ENCODE assay signal across 14 cellular contexts in genomic region chr20:16554766-16555543, GRCh38. TPM values are rescaled to one million over a fixed set of nuclear protein-coding genes. Genes with fewer than 3 reads are reported as not detected.
DNase-seq lines count a peak whose midpoint lies in the region; ATAC-seq, FAIRE-seq and TF ChIP-seq lines count a peak whose summit lies in the region.
"Had no signal": no experiment of that assay in that cellular context is flagged by ENCODE, and none has a peak within 500 bp of the region (broad histone marks: within the 10 kb centered on the region; RNA-seq: fewer than 3 reads in every experiment).

No MANE protein-coding gene starts in this region.

- DNase-seq in NCI-H2171 (lab: John Stamatoyannopoulos, UW) (peak; percentile 61), epithelial cell of esophagus (ENCODE audit: low read depth) (peak; percentile 11), sciatic nerve (ENCODE audit: low spot score) (no peak), H7 (no peak), NCI-H1092 treated with DMSO at 0.1 percent for 48 hours (lab: John Stamatoyannopoulos, UW) (no peak), H54 (ENCODE audit: insufficient read length, low spot score) (no peak)
- DNase-seq: DMS79 treated with DMSO at 0.1 percent for 48 hours, NCI-H2107, SJCRH30 had no signal

- H3K36me3 ChIP-seq in ACC112 (ENCODE audit: insufficient read depth, low read length), result no peaks in the 10 kb centered on the region
- H3K36me3 ChIP-seq in H7 (replicated peaks; ENCODE audit: control insufficient read depth, insufficient read depth, low read length), result no peaks in the 10 kb centered on the region
- H3K36me3 ChIP-seq: SJCRH30 had no signal

- ATAC-seq in sciatic nerve (peak; percentile 29), HG03342 (IDR thresholded peaks at IDR 0.05; ENCODE audit: unreplicated experiment) (no peak)

- H3K4me1 ChIP-seq in ACC112 (ENCODE audit: control insufficient read depth, insufficient read depth, low read length, unreplicated experiment), result peaks cover 21% of the 10 kb centered on the region
- H3K4me1 ChIP-seq: SJCRH30 had no signal

- no peak for FAIRE-seq in H54 (lab: Jason Lieb, UNC)
- FAIRE-seq: G401.6 had no signal

- H3K27me3 ChIP-seq in ACC112 (ENCODE audit: insufficient read depth, low read length) (no peaks in the 10 kb centered on the region), H7 (ENCODE audit: control insufficient read depth, insufficient read depth, low read length) (no peaks in the 10 kb centered on the region)
- H3K27me3 ChIP-seq: SJCRH30 had no signal

- H3K4me3 ChIP-seq in ACC112 (ENCODE audit: low read depth, low read length) (peak overlapping the region; percentile 53; the same call in 1 of the 2 replicates), epithelial cell of esophagus (ENCODE audit: low read length) (no peak overlapping the region), H7 (ENCODE audit: insufficient read depth, low read depth, low read length) (no peak overlapping the region)
- H3K4me3 ChIP-seq: A549, GM23248, SJCRH30 had no signal

- intact Hi-C loops in sciatic nerve (cut with DNase I), result no loop called here

- H3K79me2 ChIP-seq in ACC112 (ENCODE audit: control insufficient read depth, insufficient read depth, low read length, unreplicated experiment), result peaks cover 16% of the 10 kb centered on the region

- peak overlapping the region; percentile 93 for H3K27ac ChIP-seq in ACC112 (ENCODE audit: low read depth, low read length)
- H3K27ac ChIP-seq: A549, GM23248, SJCRH30 had no signal

- no peak overlapping the region for H2AFZ ChIP-seq in ACC112 (ENCODE audit: low read length, unreplicated experiment)
- H2AFZ ChIP-seq: GM23248 had no signal

- no peak for TF ChIP-seq POLR2A in H54 (IDR thresholded peaks at IDR 0.05; ENCODE audit: low read depth, low read length)

- no peak for TF ChIP-seq CTCF in epithelial cell of esophagus (IDR thresholded peaks at IDR 0.05; ENCODE audit: insufficient read depth, low read depth, low read length, missing control alignments)

RNA-seq across cellular contexts. Expression of gene KIF16B, which starts 18.3 kb away (rescaled TPM):
- 27.4 TPM for total RNA-seq in sciatic nerve
- total RNA-seq in H7 (2014; rRNA removed; shearing (Covaris generic)), result 7.4 and 9.8 TPM in 2 replicates

Comparison
In these comparisons a context has a peak if more than half of its experiments do, and no peak if none do; other contexts are left out.
1. DNase-seq: peak in NCI-H2171 (single experiment) and epithelial cell of esophagus (single experiment); none in sciatic nerve (single experiment), H7 (single experiment), NCI-H1092 treated with DMSO at 0.1 percent for 48 hours (single experiment) and H54 (single experiment).